Comparison of ENCODE assay signal across 8 cellular contexts in genomic region chr19:2061936-2062729, GRCh38. TPM values are rescaled to one million over a fixed set of nuclear protein-coding genes. Genes with fewer than 3 reads are reported as not detected.
DNase-seq lines count a peak whose midpoint lies in the region; ATAC-seq, FAIRE-seq and TF ChIP-seq lines count a peak whose summit lies in the region.

No MANE protein-coding gene starts in this region.

- in situ Hi-C loops in K562 (cut with MboI): no loop called here

- 29% methylated on average over 23 of the region's 24 CpGs for WGBS in K562 (ENCODE audit: insufficient coverage, low coverage, missing lambda C conversion rate)

- TF ChIP-seq EP300 in K562 (IDR thresholded peaks at IDR 0.05; ENCODE audit: low read length): no peak

- H3K9ac ChIP-seq in K562 (ENCODE audit: insufficient read depth in 1 of 2, low read depth in 2 of 2, low read length in 2 of 2): peak overlapping the region; percentile 97 to 98

- H3K27me3 ChIP-seq in DOHH2 (ENCODE audit: control insufficient read depth, low read length) (no peaks in the 10 kb centered on the region), K562 (ENCODE audit: control insufficient read depth in 2 of 2, insufficient read depth in 2 of 2, low read length in 2 of 2) (no peaks in the 10 kb centered on the region), lower lobe of right lung (ENCODE audit: low read depth) (no peaks in the 10 kb centered on the region), vagina (no peaks in the 10 kb centered on the region)

- H3K36me3 ChIP-seq in DOHH2 (ENCODE audit: control insufficient read depth, low read length) (no peaks in the 10 kb centered on the region; the same call in 1 of the 2 replicates), K562 (ENCODE audit: control insufficient read depth, insufficient read depth, low read length) (no peaks in the 10 kb centered on the region), lower lobe of right lung (no peaks in the 10 kb centered on the region), vagina (no peaks in the 10 kb centered on the region)

- CTCF ChIA-PET in K562 (lab: Yijun Ruan, JAX; ENCODE audit: low intra/inter-chr PET ratio): interaction anchor here (0.7 to 1.2 kb wide), 2 partner anchors 42 to 43 kb away, joined by 4 read pairs; no protein-coding TSS in a partner anchor

- DNase-seq in K562 (ENCODE audit: extremely low read depth in 1 of 4, low spot score in 3 of 4) (peak in 3 of 4 experiments; percentile 32 to 55 (median 36)), lower lobe of right lung (no peak), vagina (ENCODE audit: extremely low spot score in 2 of 2) (no peak), NCI-H2227 treated with DMSO at 0.1 percent for 48 hours (lab: John Stamatoyannopoulos, UW) (no peak)

- H3K9me3 ChIP-seq in DOHH2 (ENCODE audit: control insufficient read depth, insufficient read depth, low read length) (no peaks in the 10 kb centered on the region), K562 (replicated peaks; ENCODE audit: control insufficient read depth, insufficient read depth, low read depth, low read length) (no peaks in the 10 kb centered on the region), lower lobe of right lung (no peaks in the 10 kb centered on the region), vagina (no peaks in the 10 kb centered on the region)

- H3K79me2 ChIP-seq in DOHH2 (ENCODE audit: control insufficient read depth, low read length) (peaks cover 35% of the 10 kb centered on the region), K562 (ENCODE audit: control insufficient read depth, insufficient read depth, low read length) (peaks cover 9% of the 10 kb centered on the region; the same call in 2 of the 3 replicates)

- H3K4me1 ChIP-seq in DOHH2 (ENCODE audit: control insufficient read depth, low read length) (peaks cover 86% of the 10 kb centered on the region), K562 (replicated peaks in 1 of 2; ENCODE audit: control insufficient read depth in 2 of 2, insufficient read depth in 2 of 2, low read length in 2 of 2) (peaks cover 38 to 71% of the 10 kb centered on the region in 2 experiments), lower lobe of right lung (peaks cover 62% of the 10 kb centered on the region), vagina (peaks cover 56% of the 10 kb centered on the region)

- POLR2A ChIA-PET in K562 (lab: Yijun Ruan, JAX): interaction anchor here (0.6 to 6.8 kb wide), 14 partner anchors 11 to 1108 kb away, joined by 3 to 72 read pairs (median 3); partner anchors contain the start of gene MOB3A

- FAIRE-seq in K562 (lab: Jason Lieb, UNC): no peak

- H3K9me2 ChIP-seq in DOHH2 (replicated peaks; ENCODE audit: control insufficient read depth, low read length): no peaks in the 10 kb centered on the region

- no peaks in the 10 kb centered on the region for H3K9me1 ChIP-seq in K562 (ENCODE audit: control insufficient read depth, insufficient read depth, low read length)

- TF ChIP-seq POLR2A in K562 (conservative IDR thresholded peaks at IDR 0.05) (peak; percentile 6; the same call in 1 of the 2 replicates), vagina (IDR thresholded peaks at IDR 0.05) (no peak)

- peaks cover 49% of the 10 kb centered on the region for H3F3A ChIP-seq in DOHH2 (ENCODE audit: control insufficient read depth, insufficient read depth)

- peak; percentile 10 for ATAC-seq in HG03139 (IDR thresholded peaks at IDR 0.05; ENCODE audit: unreplicated experiment)
- ATAC-seq in K562: peak; percentile 7
- ATAC-seq in lower lobe of right lung: no peak
- no peak for ATAC-seq in GM21381 (IDR thresholded peaks at IDR 0.05; ENCODE audit: unreplicated experiment)
- no peak for ATAC-seq in HG03460 (IDR thresholded peaks at IDR 0.05; ENCODE audit: unreplicated experiment)

- BruUV-seq in K562 (replicated peaks; lab: Mats Ljungman, UMichigan): TSS peak; percentile 95

- H4K20me1 ChIP-seq in DOHH2 (ENCODE audit: control insufficient read depth, insufficient read depth, low read depth, low read length) (no peaks in the 10 kb centered on the region), K562 (replicated peaks; ENCODE audit: control insufficient read depth, insufficient read depth, low read length) (no peaks in the 10 kb centered on the region)

- peak overlapping the region; percentile 97 for H3K27ac ChIP-seq in DOHH2 (ENCODE audit: low read depth, low read length)
- H3K27ac ChIP-seq in K562 (ENCODE audit: extremely low read depth, low read depth, low read length): peak overlapping the region; percentile 100
- H3K27ac ChIP-seq in lower lobe of right lung: peak overlapping the region; percentile 100
- H3K27ac ChIP-seq in vagina: peak overlapping the region; percentile 99

- intact Hi-C loops in K562 (cut with micrococcal nuclease): loop anchor here (5.0 kb wide), 1 partner anchor 135 kb away; no protein-coding TSS in a partner anchor
- intact Hi-C loops in lower lobe of right lung (cut with DNase I): no loop called here
- intact Hi-C loops in vagina (cut with DNase I): no loop called here

- TF ChIP-seq RAD21 in K562 (CRISPR knock-in tag; conservative IDR thresholded peaks at IDR 0.05 in 1 of 2, IDR thresholded peaks at IDR 0.05 in 1 of 2): peak; percentile 46 to 65

- H3K4me3 ChIP-seq in DOHH2 (ENCODE audit: low read length): peak overlapping the region; percentile 82
- peak overlapping the region; percentile 76 for H3K4me3 ChIP-seq in K562
- peak overlapping the region; percentile 79 for H3K4me3 ChIP-seq in lower lobe of right lung
- H3K4me3 ChIP-seq in vagina: peak overlapping the region; percentile 56 to 93

- TF ChIP-seq CTCF in DOHH2 (IDR thresholded peaks at IDR 0.05; ENCODE audit: low read depth, low read length, poor library complexity, severe bottlenecking) (peak; percentile 57), K562 (IDR thresholded peaks at IDR 0.05 in 2 of 3, conservative IDR thresholded peaks at IDR 0.05 in 1 of 3; ENCODE audit: insufficient read depth in 2 of 3, low read depth in 1 of 3, low read length in 3 of 3) (peak in 2 of 3 experiments; percentile 34 to 50; a peak in 2 of 6 replicates), lower lobe of right lung (IDR thresholded peaks at IDR 0.05) (no peak), vagina (IDR thresholded peaks at IDR 0.05) (no peak)

- peak overlapping the region; percentile 85 for H2AFZ ChIP-seq in K562 (ENCODE audit: low read depth, low read length)

- H3K4me2 ChIP-seq in DOHH2 (ENCODE audit: low read length) (peak overlapping the region; percentile 76), K562 (ENCODE audit: insufficient read depth, low read length) (peak overlapping the region; percentile 95)

RNA-seq across cellular contexts. Expression of gene MKNK2, which starts 11.1 kb away (rescaled TPM):
- total RNA-seq in K562 (2011; cell fraction: chromatin; rRNA removed; ENCODE audit: low replicate concordance): 62.3 and 206 TPM in 2 replicates
- total RNA-seq in K562 (2011; cell fraction: nucleolus; rRNA removed): 137 and 161 TPM in 2 replicates
- total RNA-seq in K562 (2011; cell fraction: nucleoplasm; rRNA removed): 83.2 and 85.9 TPM in 2 replicates
- total RNA-seq in K562 (2014; rRNA removed): 83.9 and 114 TPM in 2 replicates
- total RNA-seq in K562 (2014; rRNA removed; fragmentation: Illumina TruSeq; extraction: Trizol): 19.3 and 22.0 TPM in 2 replicates
- 48.6 and 51.9 TPM in 2 replicates for total RNA-seq in K562 (2015; rRNA removed; fragmentation: Illumina TruSeq; extraction: Trizol)
- 179 and 191 TPM in 2 replicates for total RNA-seq in K562 (2021)
- 59.3 and 97.4 TPM in 2 replicates for polyA plus RNA-seq in K562 (2011; rRNA removed)
- polyA plus RNA-seq in K562 (2011; cell fraction: cytosol; rRNA removed): 77.0 and 149 TPM in 2 replicates
- 131 and 186 TPM in 2 replicates for polyA plus RNA-seq in K562 (2011; cell fraction: nucleus; rRNA removed)
- polyA plus RNA-seq in K562 (2012): 69.2 and 176 TPM in 2 replicates
- polyA plus RNA-seq in K562 (2014; fragmentation: Illumina TruSeq; extraction: Trizol): 44.6 and 77.5 TPM in 2 replicates
- 1 to 10 TPM; 5.1 to 5.5 TPM for polyA plus RNA-seq in K562 (2014; fragmentation: Nextera tagmentation; extraction: Ambion mirVana)
- polyA plus RNA-seq in K562 (2014; rRNA removed): 87.2 and 91.7 TPM in 2 replicates
- 39.4 and 48.9 TPM in 2 replicates for polyA minus RNA-seq in K562 (2011; rRNA and poly(A)+ RNA removed)
- 99.7 and 155 TPM in 2 replicates for polyA minus RNA-seq in K562 (2011; cell fraction: cytosol; rRNA and poly(A)+ RNA removed)
- polyA minus RNA-seq in K562 (2011; cell fraction: nucleus; rRNA and poly(A)+ RNA removed): 43.6 and 57.8 TPM in 2 replicates
- total RNA-seq in lower lobe of right lung: 268 TPM
- total RNA-seq in vagina: 185 TPM

RNA-seq across cellular contexts. Expression of gene MOB3A, which starts 34.0 kb away (rescaled TPM):
- total RNA-seq in K562 (2011; cell fraction: chromatin; rRNA removed; ENCODE audit: low replicate concordance): 14.5 and 31.8 TPM in 2 replicates
- total RNA-seq in K562 (2011; cell fraction: nucleolus; rRNA removed): 13.9 and 14.7 TPM in 2 replicates
- total RNA-seq in K562 (2011; cell fraction: nucleoplasm; rRNA removed): 13.0 and 13.8 TPM in 2 replicates
- total RNA-seq in K562 (2014; rRNA removed): 6.0 TPM in 2 replicates
- total RNA-seq in K562 (2014; rRNA removed; fragmentation: Illumina TruSeq; extraction: Trizol): 2.6 and 2.7 TPM in 2 replicates
- 5.4 and 5.8 TPM in 2 replicates for total RNA-seq in K562 (2015; rRNA removed; fragmentation: Illumina TruSeq; extraction: Trizol)
- total RNA-seq in K562 (2021): 20.5 and 24.1 TPM in 2 replicates
- polyA plus RNA-seq in K562 (2011; rRNA removed): 10.9 and 24.8 TPM in 2 replicates
- polyA plus RNA-seq in K562 (2011; cell fraction: cytosol; rRNA removed): 30.7 and 31.8 TPM in 2 replicates
- polyA plus RNA-seq in K562 (2011; cell fraction: nucleus; rRNA removed): 10.5 and 12.5 TPM in 2 replicates
- polyA plus RNA-seq in K562 (2012): 10.9 and 12.9 TPM in 2 replicates
- 11.9 and 12.0 TPM in 2 replicates for polyA plus RNA-seq in K562 (2014; fragmentation: Illumina TruSeq; extraction: Trizol)
- polyA plus RNA-seq in K562 (2014; fragmentation: Nextera tagmentation; extraction: Ambion mirVana): 1 to 10 TPM; 1.1 to 2.2 TPM
- polyA plus RNA-seq in K562 (2014; rRNA removed): 8.2 and 10.3 TPM in 2 replicates
- 10.3 and 10.6 TPM in 2 replicates for polyA minus RNA-seq in K562 (2011; rRNA and poly(A)+ RNA removed)
- 26.8 and 37.9 TPM in 2 replicates for polyA minus RNA-seq in K562 (2011; cell fraction: cytosol; rRNA and poly(A)+ RNA removed)
- polyA minus RNA-seq in K562 (2011; cell fraction: nucleus; rRNA and poly(A)+ RNA removed): 3.9 and 8.2 TPM in 2 replicates
- total RNA-seq in lower lobe of right lung: 69.2 TPM
- total RNA-seq in vagina: 50.6 TPM

RNA-seq across cellular contexts. Expression of gene IZUMO4, which starts 34.6 kb away (rescaled TPM):
- total RNA-seq in K562 (2011; cell fraction: chromatin; rRNA removed; ENCODE audit: low replicate concordance): 6.2 and 19.6 TPM in 2 replicates
- 14.0 and 17.2 TPM in 2 replicates for total RNA-seq in K562 (2011; cell fraction: nucleolus; rRNA removed)
- total RNA-seq in K562 (2011; cell fraction: nucleoplasm; rRNA removed): 8.0 and 12.0 TPM in 2 replicates
- total RNA-seq in K562 (2014; rRNA removed): 0.94 and 1.2 TPM in 2 replicates
- 0.25 and 0.48 TPM in 2 replicates for total RNA-seq in K562 (2014; rRNA removed; fragmentation: Illumina TruSeq; extraction: Trizol)
- 0.53 and 0.72 TPM in 2 replicates for total RNA-seq in K562 (2015; rRNA removed; fragmentation: Illumina TruSeq; extraction: Trizol)
- total RNA-seq in K562 (2021): 1.6 TPM in 2 replicates
- 2.6 and 9.3 TPM in 2 replicates for polyA plus RNA-seq in K562 (2011; rRNA removed)
- polyA plus RNA-seq in K562 (2011; cell fraction: cytosol; rRNA removed): 3.7 and 5.5 TPM in 2 replicates
- polyA plus RNA-seq in K562 (2011; cell fraction: nucleus; rRNA removed): 59.2 and 77.4 TPM in 2 replicates
- 2.1 and 5.9 TPM in 2 replicates for polyA plus RNA-seq in K562 (2012)
- 0.78 and 1.4 TPM in 2 replicates for polyA plus RNA-seq in K562 (2014; fragmentation: Illumina TruSeq; extraction: Trizol)
- under 1 TPM; 0.07 to 0.13 TPM for polyA plus RNA-seq in K562 (2014; fragmentation: Nextera tagmentation; extraction: Ambion mirVana)
- 1.6 and 3.9 TPM in 2 replicates for polyA plus RNA-seq in K562 (2014; rRNA removed)
- 0.60 and 0.74 TPM in 2 replicates for polyA minus RNA-seq in K562 (2011; rRNA and poly(A)+ RNA removed)
- polyA minus RNA-seq in K562 (2011; cell fraction: cytosol; rRNA and poly(A)+ RNA removed): not detected in 2 replicates
- 5.4 and 8.3 TPM in 2 replicates for polyA minus RNA-seq in K562 (2011; cell fraction: nucleus; rRNA and poly(A)+ RNA removed)
- total RNA-seq in lower lobe of right lung: 7.4 TPM
- total RNA-seq in vagina: 7.9 TPM

RNA-seq across cellular contexts. Expression of gene BTBD2, which starts 46.6 kb away (rescaled TPM):
- 7.3 and 29.0 TPM in 2 replicates for total RNA-seq in K562 (2011; cell fraction: chromatin; rRNA removed; ENCODE audit: low replicate concordance)
- 16.4 and 17.0 TPM in 2 replicates for total RNA-seq in K562 (2011; cell fraction: nucleolus; rRNA removed)
- total RNA-seq in K562 (2011; cell fraction: nucleoplasm; rRNA removed): 14.3 and 16.7 TPM in 2 replicates
- total RNA-seq in K562 (2014; rRNA removed) (5.6 and 8.1 TPM in 2 replicates), K562 (2014; rRNA removed; fragmentation: Illumina TruSeq; extraction: Trizol) (1.5 and 2.0 TPM in 2 replicates), K562 (2015; rRNA removed; fragmentation: Illumina TruSeq; extraction: Trizol) (6.4 and 6.9 TPM in 2 replicates), K562 (2021) (13.3 and 15.6 TPM in 2 replicates), lower lobe of right lung (62.0 TPM), vagina (81.5 TPM)
- polyA plus RNA-seq in K562 (2011; rRNA removed) (10.2 and 30.9 TPM in 2 replicates), K562 (2014; fragmentation: Illumina TruSeq; extraction: Trizol) (7.4 and 11.0 TPM in 2 replicates), K562 (2014; fragmentation: Nextera tagmentation; extraction: Ambion mirVana) (under 1 TPM; 0.10 to 0.28 TPM), K562 (2014; rRNA removed) (9.6 TPM in 2 replicates)
- 21.5 and 25.6 TPM in 2 replicates for polyA plus RNA-seq in K562 (2011; cell fraction: cytosol; rRNA removed)
- polyA plus RNA-seq in K562 (2011; cell fraction: nucleus; rRNA removed): 21.2 and 25.9 TPM in 2 replicates
- 18.5 and 62.5 TPM in 2 replicates for polyA plus RNA-seq in K562 (2012)
- 4.1 and 4.9 TPM in 2 replicates for polyA minus RNA-seq in K562 (2011; rRNA and poly(A)+ RNA removed)
- 15.5 and 42.0 TPM in 2 replicates for polyA minus RNA-seq in K562 (2011; cell fraction: cytosol; rRNA and poly(A)+ RNA removed)
- 5.9 and 11.9 TPM in 2 replicates for polyA minus RNA-seq in K562 (2011; cell fraction: nucleus; rRNA and poly(A)+ RNA removed)

Comparison
In these comparisons a context has a peak if more than half of its experiments do, and no peak if none do; other contexts are left out.
1. CTCF ChIP-seq: peak in DOHH2 (single experiment) and K562 (2 of 3); none in lower lobe of right lung (single experiment) and vagina (0 of 3).
2. ATAC-seq: peak in HG03139 (single experiment) and K562 (single experiment); none in lower lobe of right lung (0 of 2), GM21381 (single experiment) and HG03460 (single experiment).
3. DNase-seq: peak in K562 (3 of 4); none in lower lobe of right lung (single experiment), vagina (0 of 2) and NCI-H2227 treated with DMSO at 0.1 percent for 48 hours (single experiment).
4. Peak in every context shown above with its lines, with median percentiles within 50 percentile points of each other: H3K27ac ChIP-seq and H3K4me3 ChIP-seq.